ENCODE assay signal across 13 cellular contexts in the genomic region with DNA sequence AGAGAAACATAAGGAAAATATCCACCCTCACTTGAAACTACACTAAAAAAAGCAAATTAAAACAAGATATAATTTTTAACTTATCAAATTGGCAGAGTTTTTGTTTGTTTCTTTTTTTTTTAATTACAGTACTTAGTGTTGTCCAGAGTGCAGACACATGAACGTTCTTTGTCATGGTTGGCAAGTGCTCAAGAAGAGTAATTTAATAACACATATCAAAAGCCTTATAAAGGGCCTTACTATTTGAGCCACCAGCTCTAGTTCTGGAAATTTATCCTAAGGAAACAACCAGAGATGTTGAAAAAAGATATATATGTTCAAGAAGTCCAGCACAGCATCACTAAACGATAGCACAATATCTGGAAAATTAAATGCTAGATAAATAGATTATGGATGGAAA.
DNase-seq lines count a peak whose midpoint lies in the region; ATAC-seq and TF ChIP-seq lines count a peak whose summit lies in the region.
"Had no signal": no experiment of that assay in that cellular context is flagged by ENCODE, and none has a peak within 500 bp of the region (broad histone marks: within the 10 kb centered on the region; RNA-seq: fewer than 3 reads in every experiment).

No MANE protein-coding gene starts in this region.

- TF ChIP-seq CTCF in right atrium auricular region (IDR thresholded peaks at IDR 0.05), result no peak

- no peaks in the 10 kb centered on the region for H3K27me3 ChIP-seq in right atrium auricular region

- intact Hi-C loops in left ventricle myocardium superior (cut with micrococcal nuclease), result no loop called here

- peaks cover 6% of the 10 kb centered on the region for H3K36me3 Mint-ChIP-seq in central memory CD8-positive, alpha-beta T cell (ENCODE audit: insufficient read depth)

- no peak overlapping the region for H3K4me3 Mint-ChIP-seq in central memory CD8-positive, alpha-beta T cell
- H3K4me3 Mint-ChIP-seq: CD4-positive, alpha-beta T cell; GM23338 had no signal

- peaks cover 46% of the 10 kb centered on the region for H3K4me1 Mint-ChIP-seq in central memory CD8-positive, alpha-beta T cell
- H3K4me1 Mint-ChIP-seq: GM23338 had no signal

- H3K4me1 ChIP-seq in right atrium auricular region, result peaks cover 0 to 5% of the 10 kb centered on the region in 2 donors

- peak overlapping the region; percentile 95 for H3K27ac Mint-ChIP-seq in central memory CD8-positive, alpha-beta T cell (ENCODE audit: low read depth)
- H3K27ac Mint-ChIP-seq: GM23338 had no signal

- ATAC-seq in left ventricle myocardium superior (peak; percentile 31), HG02571 (IDR thresholded peaks at IDR 0.05; ENCODE audit: unreplicated experiment) (no peak), GM19328 (IDR thresholded peaks at IDR 0.05; ENCODE audit: unreplicated experiment) (no peak)
- ATAC-seq in central memory CD8-positive, alpha-beta T cell (replicated peaks; ENCODE audit: extremely low read depth, poor library complexity, severe bottlenecking), result no peak
- ATAC-seq: GM23338, Panc1, Right ventricle myocardium inferior had no signal

- H3K36me3 ChIP-seq in right atrium auricular region, result no peaks in the 10 kb centered on the region

- H3K9me3 ChIP-seq in right atrium auricular region, result no peaks in the 10 kb centered on the region

- DNase-seq in left ventricle myocardium superior (no peak), right atrium auricular region (ENCODE audit: low spot score) (no peak), left kidney (ENCODE audit: low read depth, low spot score) (peak; percentile 30), NCI-H2107 (lab: John Stamatoyannopoulos, UW) (no peak)
- no peak for DNase-seq in central memory CD8-positive, alpha-beta T cell (ENCODE audit: low spot score in 2 of 2)
- DNase-seq: CD4-positive, alpha-beta T cell; KBM-7; NCI-H774 had no signal

- no peak overlapping the region for H3K4me3 ChIP-seq in right atrium auricular region
- H3K4me3 ChIP-seq: GM23338 had no signal

- H3K27me3 Mint-ChIP-seq in central memory CD8-positive, alpha-beta T cell, result no peaks in the 10 kb centered on the region
- H3K27me3 Mint-ChIP-seq: CD4-positive, alpha-beta T cell had no signal

- no peaks in the 10 kb centered on the region for H3K9me3 Mint-ChIP-seq in central memory CD8-positive, alpha-beta T cell
- H3K9me3 Mint-ChIP-seq: CD4-positive, alpha-beta T cell; GM23338 had no signal

- H3K27ac ChIP-seq in right atrium auricular region, result no peak overlapping the region
